Comparison of ENCODE assay signal across 20 cellular contexts in the genomic region with DNA sequence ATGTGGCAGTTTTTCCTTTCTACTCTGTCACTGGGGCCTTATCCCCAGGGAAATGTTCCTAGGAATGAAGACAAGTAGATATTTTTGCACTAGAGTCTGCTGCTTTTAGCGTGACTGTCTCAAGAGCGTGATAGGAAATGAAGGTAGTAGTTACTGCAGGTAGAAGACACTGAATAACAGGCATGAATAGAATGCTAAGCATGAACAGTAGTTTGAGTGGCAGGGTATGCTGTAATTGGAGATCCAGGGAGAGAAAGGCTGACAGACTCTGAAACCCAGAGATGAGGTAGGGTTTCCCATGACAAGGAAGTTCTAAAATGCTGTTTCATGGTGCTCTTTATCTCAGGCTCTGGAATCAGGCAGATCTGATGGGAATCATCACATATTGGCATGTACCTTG.
"Had no signal": no experiment of that assay in that cellular context is flagged by ENCODE, and none has a peak within 500 bp of the region (broad histone marks: within the 10 kb centered on the region; RNA-seq: fewer than 3 reads in every experiment).

No MANE protein-coding gene starts in this region.

- DNase-seq: activated CD4-positive, alpha-beta T cell treated with anti-CD3 and anti-CD28 coated beads for 4 hours; activated CD4-positive, alpha-beta T cell treated with anti-CD3 and anti-CD28 coated beads, Interleukin-2, amount 50 U/mL, for 4 hours; activated CD4-positive, CD25-positive, alpha-beta regulatory T cell; activated gamma-delta T cell; activated naive CD4-positive, alpha-beta T cell treated with anti-CD3 and anti-CD28 coated beads, Interleukin-2, amount 10 ng/mL, durations not matched to agents 7 days and 5 days; activated naive CD8-positive, alpha-beta T cell treated with anti-CD3 and anti-CD28 coated beads, Interleukin-2, amount 10 ng/mL, durations not matched to agents 7 days and 5 days; immature natural killer cell; kidney; left colon; midbrain; naive thymus-derived CD4-positive, alpha-beta T cell; occipital lobe; stimulated activated CD4-positive, alpha-beta T cell treated with anti-CD3 and anti-CD28 coated beads, Interleukin-1b, Interleukin-23, amount 100 ng/mL, for 48 hours; stimulated activated CD4-positive, alpha-beta T cell treated with anti-CD3 and anti-CD28 coated beads, Interleukin-4, amount 100 ng/mL, for 4 hours; stimulated activated CD8-positive, alpha-beta memory T cell treated with anti-CD3 and anti-CD28 coated beads, Interleukin-4, amount 100 ng/mL, for 48 hours; stimulated activated naive CD8-positive, alpha-beta T cell treated with anti-CD3 and anti-CD28 coated beads, Interleukin-15, amount 100 ng/mL, for 72 hours; substantia nigra; upper lobe of left lung had no signal

- ATAC-seq: gastroesophageal sphincter; left colon; naive thymus-derived CD4-positive, alpha-beta T cell; stimulated activated memory B cell treated with anti-CD40 and anti-IgM and Interleukin-4, amounts not matched to agents 10 μg/mL and 1 μg/mL and 100 μg/mL, for 72 hours; stimulated activated naive CD8-positive, alpha-beta T cell treated with anti-CD3 and anti-CD28 coated beads, Interleukin-15, amount 100 ng/mL, for 72 hours had no signal
